3 cellular contexts compared by ENCODE assay signal in genomic region chr7:103399687-103400086, GRCh38. TPM values are rescaled to one million over a fixed set of nuclear protein-coding genes. Genes with fewer than 3 reads are reported as not detected.
"Had no signal": no experiment of that assay in that cellular context is flagged by ENCODE, and none has a peak within 500 bp of the region (broad histone marks: within the 10 kb centered on the region; RNA-seq: fewer than 3 reads in every experiment).

No MANE protein-coding gene starts in this region.

RNA-seq across cellular contexts. Expression of gene SLC26A5, which starts 46.3 kb away (rescaled TPM):
- total RNA-seq: temporal lobe, thoracic aorta, vagina had no signal
